In the genomic region with DNA sequence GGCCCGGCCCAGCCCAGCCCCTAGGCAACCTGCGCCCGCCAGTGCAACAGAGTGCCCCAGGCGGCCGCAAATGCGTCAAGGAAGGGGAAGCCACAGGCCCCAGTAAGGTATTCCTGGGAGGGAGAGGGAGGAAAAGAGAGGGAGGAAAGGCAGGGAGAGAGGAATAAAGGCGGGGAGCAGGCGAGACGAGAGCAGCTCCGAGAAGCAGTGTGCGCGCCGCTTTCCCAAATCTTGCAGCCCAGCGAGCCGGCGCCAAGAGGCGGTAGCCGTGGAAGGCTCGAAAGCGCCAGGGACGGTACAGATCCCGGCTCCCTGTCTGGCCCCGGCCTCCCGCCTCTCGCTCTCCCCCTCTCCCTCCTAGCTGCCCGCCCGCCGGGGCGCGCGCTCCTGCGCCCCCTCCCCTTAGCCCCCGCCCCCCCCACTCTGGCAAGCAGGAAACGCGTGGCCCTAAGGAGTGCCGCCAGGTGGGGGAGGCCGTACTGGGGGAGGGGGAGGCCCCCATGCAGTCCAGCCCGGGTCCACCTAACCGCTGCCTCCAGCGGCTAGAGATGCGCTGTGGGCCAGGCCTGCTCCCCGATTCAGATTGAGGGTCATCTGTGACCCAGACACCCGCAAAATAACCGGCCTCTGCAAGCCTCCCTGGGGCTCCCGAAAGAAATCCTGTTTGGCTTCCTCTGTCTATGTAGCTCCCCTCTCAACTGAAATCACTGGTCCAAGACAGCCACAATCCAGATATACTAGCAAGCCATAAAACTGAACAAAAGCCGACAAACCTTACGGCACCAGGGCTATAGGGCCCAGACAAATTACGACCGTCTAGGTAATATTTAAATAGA, we compare ENCODE assay signal across 11 cellular contexts. TPM values are rescaled to one million over a fixed set of nuclear protein-coding genes. Genes with fewer than 3 reads are reported as not detected.
A peak's percentile ranks its signal among the peaks of the same experiment; 100 is the strongest.
DNase-seq lines count a peak whose midpoint lies in the region; ATAC-seq, FAIRE-seq and TF ChIP-seq lines count a peak whose summit lies in the region.
"Had no signal": no experiment of that assay in that cellular context is flagged by ENCODE, and none has a peak within 500 bp of the region (broad histone marks: within the 10 kb centered on the region; RNA-seq: fewer than 3 reads in every experiment).

No MANE protein-coding gene starts in this region.

- H3K36me3 Mint-ChIP-seq in activated naive CD4-positive, alpha-beta T cell treated with anti-CD3 and anti-CD28 coated beads, Interleukin-2, amount 50 U/mL, for 24 hours = peaks cover 3% of the 10 kb centered on the region
- H3K36me3 Mint-ChIP-seq in activated naive CD4-positive, alpha-beta T cell treated with anti-CD3 and anti-CD28 coated beads, Interleukin-2, amount 50 U/mL, for 72 hours = peaks cover 0 to 19% of the 10 kb centered on the region in 2 donors
- no peaks in the 10 kb centered on the region for H3K36me3 Mint-ChIP-seq in type B pancreatic cell

- no peak overlapping the region for H3K27ac Mint-ChIP-seq in activated naive CD4-positive, alpha-beta T cell treated with anti-CD3 and anti-CD28 coated beads, Interleukin-2, amount 50 U/mL, for 24 hours
- no peak overlapping the region for H3K27ac Mint-ChIP-seq in activated naive CD4-positive, alpha-beta T cell treated with anti-CD3 and anti-CD28 coated beads, Interleukin-2, amount 50 U/mL, for 72 hours
- no peak overlapping the region for H3K27ac Mint-ChIP-seq in type B pancreatic cell
- H3K27ac Mint-ChIP-seq: activated T-helper 2 cell treated with anti-CD3 and anti-CD28 coated beads, Interferon-gamma antibody, Interleukin-2, Interleukin-4, amounts not matched to agents 10 μg/mL and 5 μg/mL and 100 μg/mL, durations not matched to agents 14 hours and 24 hours and 36 hours had no signal

- TF ChIP-seq CTCF in kidney epithelial cell (IDR thresholded peaks at IDR 0.05; ENCODE audit: insufficient read depth, low read length, poor library complexity, severe bottlenecking) (no peak), type B pancreatic cell (conservative IDR thresholded peaks at IDR 0.05) (no peak), D721Med (IDR thresholded peaks at IDR 0.05; ENCODE audit: insufficient read depth, missing control alignments) (no peak)

- H3K27me3 ChIP-seq in kidney epithelial cell (ENCODE audit: control insufficient read depth, insufficient read depth, low read length) = no peaks in the 10 kb centered on the region

- H3K27me3 Mint-ChIP-seq in activated naive CD4-positive, alpha-beta T cell treated with anti-CD3 and anti-CD28 coated beads, Interleukin-2, amount 50 U/mL, for 24 hours = peaks cover 51% of the 10 kb centered on the region
- H3K27me3 Mint-ChIP-seq in type B pancreatic cell = peaks cover 81% of the 10 kb centered on the region

- no peak for ATAC-seq in activated naive CD4-positive, alpha-beta T cell treated with anti-CD3 and anti-CD28 coated beads, Interleukin-2, amount 50 U/mL, for 72 hours
- ATAC-seq in HG02588 (IDR thresholded peaks at IDR 0.05; ENCODE audit: unreplicated experiment) (no peak), HG03432 (IDR thresholded peaks at IDR 0.05; ENCODE audit: unreplicated experiment) (no peak)
- ATAC-seq: K562 had no signal

- H3K4me1 Mint-ChIP-seq in activated naive CD4-positive, alpha-beta T cell treated with anti-CD3 and anti-CD28 coated beads, Interleukin-2, amount 50 U/mL, for 24 hours = peaks cover 37% of the 10 kb centered on the region
- H3K4me1 Mint-ChIP-seq in type B pancreatic cell (ENCODE audit: unreplicated experiment) = peaks cover 19% of the 10 kb centered on the region

- H3K4me3 Mint-ChIP-seq in activated naive CD4-positive, alpha-beta T cell treated with anti-CD3 and anti-CD28 coated beads, Interleukin-2, amount 50 U/mL, for 24 hours = peak overlapping the region; percentile 55
- peak overlapping the region; percentile 77 for H3K4me3 Mint-ChIP-seq in type B pancreatic cell

- H3K36me3 ChIP-seq in kidney epithelial cell (ENCODE audit: control insufficient read depth, insufficient read depth, low read length) = peaks cover 2% of the 10 kb centered on the region

- FAIRE-seq in RCC 7860 (lab: Jason Lieb, UNC) (peak; percentile 77), D721Med (lab: Jason Lieb, UNC) (no peak)

- H3K9me3 Mint-ChIP-seq in activated naive CD4-positive, alpha-beta T cell treated with anti-CD3 and anti-CD28 coated beads, Interleukin-2, amount 50 U/mL, for 24 hours = no peaks in the 10 kb centered on the region
- H3K9me3 Mint-ChIP-seq in activated naive CD4-positive, alpha-beta T cell treated with anti-CD3 and anti-CD28 coated beads, Interleukin-2, amount 50 U/mL, for 72 hours = no peaks in the 10 kb centered on the region
- no peaks in the 10 kb centered on the region for H3K9me3 Mint-ChIP-seq in type B pancreatic cell
- H3K9me3 Mint-ChIP-seq: activated T-helper 2 cell treated with anti-CD3 and anti-CD28 coated beads, Interferon-gamma antibody, Interleukin-2, Interleukin-4, amounts not matched to agents 10 μg/mL and 5 μg/mL and 100 μg/mL, durations not matched to agents 14 hours and 24 hours and 36 hours had no signal

- peak overlapping the region; percentile 72 for H3K4me3 ChIP-seq in kidney epithelial cell (ENCODE audit: low read depth, low read length)
- H3K4me3 ChIP-seq: K562 had no signal

- no peak for DNase-seq in activated naive CD4-positive, alpha-beta T cell treated with anti-CD3 and anti-CD28 coated beads, Interleukin-2, amount 50 U/mL, for 72 hours (ENCODE audit: low spot score in 2 of 2)
- DNase-seq in RCC 7860 (ENCODE audit: low spot score) = peak; percentile 80
- DNase-seq in kidney epithelial cell (ENCODE audit: low read depth) = no peak
- DNase-seq in type B pancreatic cell (ENCODE audit: extremely low spot score, unreplicated experiment) = no peak
- no peak for DNase-seq in D721Med (ENCODE audit: insufficient read length, low spot score)

RNA-seq across cellular contexts. Expression of a gene that starts 4.2 kb away (rescaled TPM):
- total RNA-seq in activated naive CD4-positive, alpha-beta T cell treated with anti-CD3 and anti-CD28 coated beads, Interleukin-2, amount 50 U/mL, for 72 hours = not detected
- total RNA-seq in kidney epithelial cell = 29.1 and 30.9 TPM in 2 replicates
- total RNA-seq in type B pancreatic cell (ENCODE audit: low replicate concordance) = 0.29 and 4.9 TPM in 2 replicates
- total RNA-seq: activated T-helper 2 cell treated with anti-CD3 and anti-CD28 coated beads, Interferon-gamma antibody, Interleukin-2, Interleukin-4, amounts not matched to agents 10 μg/mL and 5 μg/mL and 100 μg/mL, durations not matched to agents 14 hours and 24 hours and 36 hours; K562 had no signal

RNA-seq across cellular contexts. Expression of a gene that starts 4.5 kb away (rescaled TPM):
- not detected for total RNA-seq in activated naive CD4-positive, alpha-beta T cell treated with anti-CD3 and anti-CD28 coated beads, Interleukin-2, amount 50 U/mL, for 72 hours
- total RNA-seq in kidney epithelial cell (46.5 and 53.7 TPM in 2 replicates), type B pancreatic cell (ENCODE audit: low replicate concordance) (0.67 and 4.1 TPM in 2 replicates)
- total RNA-seq: activated T-helper 2 cell treated with anti-CD3 and anti-CD28 coated beads, Interferon-gamma antibody, Interleukin-2, Interleukin-4, amounts not matched to agents 10 μg/mL and 5 μg/mL and 100 μg/mL, durations not matched to agents 14 hours and 24 hours and 36 hours; K562 had no signal

RNA-seq across cellular contexts. Expression of a gene that starts 13.4 kb away (rescaled TPM):
- not detected for total RNA-seq in activated naive CD4-positive, alpha-beta T cell treated with anti-CD3 and anti-CD28 coated beads, Interleukin-2, amount 50 U/mL, for 72 hours
- total RNA-seq in kidney epithelial cell (28.8 and 34.2 TPM in 2 replicates), type B pancreatic cell (ENCODE audit: low replicate concordance) (3.2 and 6.2 TPM in 2 replicates)
- total RNA-seq: activated T-helper 2 cell treated with anti-CD3 and anti-CD28 coated beads, Interferon-gamma antibody, Interleukin-2, Interleukin-4, amounts not matched to agents 10 μg/mL and 5 μg/mL and 100 μg/mL, durations not matched to agents 14 hours and 24 hours and 36 hours; K562 had no signal

RNA-seq across cellular contexts. Expression of a gene that starts 15.2 kb away (rescaled TPM):
- total RNA-seq in activated naive CD4-positive, alpha-beta T cell treated with anti-CD3 and anti-CD28 coated beads, Interleukin-2, amount 50 U/mL, for 72 hours = not detected
- total RNA-seq in kidney epithelial cell (11.4 and 17.3 TPM in 2 replicates), type B pancreatic cell (ENCODE audit: low replicate concordance) (1.2 TPM in 1 of 2 replicates, not detected in the other)
- total RNA-seq: activated T-helper 2 cell treated with anti-CD3 and anti-CD28 coated beads, Interferon-gamma antibody, Interleukin-2, Interleukin-4, amounts not matched to agents 10 μg/mL and 5 μg/mL and 100 μg/mL, durations not matched to agents 14 hours and 24 hours and 36 hours; K562; liver had no signal

RNA-seq across cellular contexts. Expression of a gene that starts 17.5 kb away (rescaled TPM):
- total RNA-seq in activated naive CD4-positive, alpha-beta T cell treated with anti-CD3 and anti-CD28 coated beads, Interleukin-2, amount 50 U/mL, for 72 hours = not detected
- total RNA-seq in kidney epithelial cell (17.3 and 26.4 TPM in 2 replicates), type B pancreatic cell (ENCODE audit: low replicate concordance) (40.5 and 92.8 TPM in 2 replicates)
- total RNA-seq: activated T-helper 2 cell treated with anti-CD3 and anti-CD28 coated beads, Interferon-gamma antibody, Interleukin-2, Interleukin-4, amounts not matched to agents 10 μg/mL and 5 μg/mL and 100 μg/mL, durations not matched to agents 14 hours and 24 hours and 36 hours had no signal
